ENCODE assay signal across 8 cellular contexts in genomic region chr11:65419773-65420481, GRCh38. TPM values are rescaled to one million over a fixed set of nuclear protein-coding genes. Genes with fewer than 3 reads are reported as not detected.
A peak's percentile ranks its signal among the peaks of the same experiment; 100 is the strongest.
DNase-seq lines count a peak whose midpoint lies in the region; ATAC-seq lines count a peak whose summit lies in the region.

No MANE protein-coding gene starts in this region.

- CTCF ChIA-PET in T-cell (lab: Charles Lee), result interaction anchor here (0.6 to 3.6 kb wide), 9 partner anchors 12 to 481 kb away, joined by 3 to 30 read pairs (median 4); partner anchors contain the start of gene MALAT1 (in 1 of the 2)

- H3K79me2 ChIP-seq in Karpas-422 (ENCODE audit: low read length), result peaks cover 27% of the 10 kb centered on the region

- no peaks in the 10 kb centered on the region for H3K27me3 Mint-ChIP-seq in T-cell

- peaks cover 18% of the 10 kb centered on the region for H4K20me1 ChIP-seq in Karpas-422 (ENCODE audit: insufficient read depth, low read depth, low read length)

- no peaks in the 10 kb centered on the region for H3K9me3 Mint-ChIP-seq in T-cell

- H3K27me3 ChIP-seq in Karpas-422 (ENCODE audit: low read length) (no peaks in the 10 kb centered on the region), iPS-15b (ENCODE audit: control insufficient read depth, insufficient read depth, low read length) (no peaks in the 10 kb centered on the region)

- peak overlapping the region; percentile 91 to 100 (median 98) for H3K4me3 Mint-ChIP-seq in T-cell

- peak overlapping the region; percentile 97 for H3K27ac ChIP-seq in Karpas-422 (ENCODE audit: low read length)

- H2AFZ ChIP-seq in Karpas-422 (ENCODE audit: low read length), result no peak overlapping the region

- no peak for ATAC-seq in T-cell (replicated peaks in 1 of 4)
- peak; percentile 53 for ATAC-seq in sciatic nerve
- ATAC-seq in GM21825 (IDR thresholded peaks at IDR 0.05; ENCODE audit: unreplicated experiment), result no peak
- ATAC-seq in GM21786 (IDR thresholded peaks at IDR 0.05; ENCODE audit: unreplicated experiment), result no peak

- H3K36me3 ChIP-seq in Karpas-422 (ENCODE audit: insufficient read depth, low read length) (no peaks in the 10 kb centered on the region), iPS-15b (ENCODE audit: control insufficient read depth, insufficient read depth, low read length) (no peaks in the 10 kb centered on the region)

- peak; percentile 48 for DNase-seq in DMS153 treated with DMSO at 0.1 percent for 48 hours (lab: John Stamatoyannopoulos, UW; ENCODE audit: unreplicated experiment)
- DNase-seq in Karpas-422, result peak; percentile 72
- DNase-seq in T-cell, result peak in 22 of 34 experiments; percentile 29 to 69 (median 46)
- DNase-seq in brain pericyte (ENCODE audit: low read depth, low spot score), result peak; percentile 90
- peak; percentile 92 for DNase-seq in sciatic nerve (ENCODE audit: low spot score)

- H3K9ac ChIP-seq in Karpas-422 (ENCODE audit: low read length) (peak overlapping the region; percentile 86), iPS-15b (ENCODE audit: low read depth, low read length) (peak overlapping the region; percentile 51)

- no peaks in the 10 kb centered on the region for H3K9me2 ChIP-seq in Karpas-422 (replicated peaks; ENCODE audit: insufficient read depth, low read length)

- peaks cover 24% of the 10 kb centered on the region for H3K36me3 Mint-ChIP-seq in T-cell

- H3K4me1 ChIP-seq in Karpas-422 (ENCODE audit: low read length) (peaks cover 90% of the 10 kb centered on the region), iPS-15b (ENCODE audit: control insufficient read depth, insufficient read depth, low read length) (peaks cover 31% of the 10 kb centered on the region)

- H3K27ac Mint-ChIP-seq in T-cell, result peak overlapping the region; percentile 98 to 99

- H3K9me3 ChIP-seq in Karpas-422 (ENCODE audit: low read length) (no peaks in the 10 kb centered on the region), iPS-15b (ENCODE audit: control insufficient read depth, insufficient read depth, low read length) (no peaks in the 10 kb centered on the region)

- intact Hi-C loops in sciatic nerve (cut with DNase I), result loop anchor here (5.0 kb wide), 1 partner anchor 38 kb away; the partner anchor contains the start of gene SLC25A45

- H3K4me2 ChIP-seq in Karpas-422 (ENCODE audit: low read depth, low read length, poor library complexity, severe bottlenecking), result peak overlapping the region; percentile 78

- POLR2A ChIA-PET in T-cell (lab: Charles Lee), result interaction anchor here (0.5 to 12.1 kb wide), 8 partner anchors 10 to 88 kb away, joined by 3 to 306 read pairs (median 10); partner anchors contain the start of gene MALAT1 (in 2 of the 2)

- peaks cover 53 to 86% (median 59%) of the 10 kb centered on the region in 3 donors for H3K4me1 Mint-ChIP-seq in T-cell

- H3K4me3 ChIP-seq in Karpas-422 (ENCODE audit: low read length), result peak overlapping the region; percentile 63
- H3K4me3 ChIP-seq in iPS-15b (ENCODE audit: low read depth, low read length), result peak overlapping the region; percentile 6

RNA-seq across cellular contexts. Expression of gene NEAT1, which starts 2.7 kb away (rescaled TPM):
- total RNA-seq in Karpas-422 (2014; rRNA removed; shearing (Covaris generic); ENCODE audit: low replicate concordance), result 36.5 and 74.7 TPM in 2 replicates
- total RNA-seq in T-cell (1,000 to 10,000 TPM in 1 of 5 donors, 100 to 1,000 TPM in 4; 368 to 1,017 (median 906) TPM), sciatic nerve (1,255 TPM)

RNA-seq across cellular contexts. Expression of gene FRMD8, which starts 33.5 kb away (rescaled TPM):
- 48.5 and 102 TPM in 2 replicates for total RNA-seq in Karpas-422 (2014; rRNA removed; shearing (Covaris generic); ENCODE audit: low replicate concordance)
- 10 to 100 TPM; 35.6 to 79.1 (median 77.8) TPM for total RNA-seq in T-cell
- 65.9 TPM for total RNA-seq in sciatic nerve

RNA-seq across cellular contexts. Expression of gene SLC25A45, which starts 37.5 kb away (rescaled TPM):
- total RNA-seq in Karpas-422 (2014; rRNA removed; shearing (Covaris generic); ENCODE audit: low replicate concordance), result 6.7 and 9.7 TPM in 2 replicates
- total RNA-seq in T-cell (10 to 100 TPM; 18.7 to 72.2 (median 22.6) TPM), sciatic nerve (12.0 TPM)
